8 cellular contexts compared by ENCODE assay signal in genomic region chr2:229273384-229274338, GRCh38. TPM values are rescaled to one million over a fixed set of nuclear protein-coding genes. Genes with fewer than 3 reads are reported as not detected.
DNase-seq lines count a peak whose midpoint lies in the region; ATAC-seq, FAIRE-seq and TF ChIP-seq lines count a peak whose summit lies in the region.

No MANE protein-coding gene starts in this region.

- intact Hi-C loops in CD14-positive monocyte (cut with micrococcal nuclease) = loop anchor here in 1 of 2 donors (10.0 kb wide), 1 partner anchor 61 kb away; no protein-coding TSS in a partner anchor

- H3K9me3 Mint-ChIP-seq in CD14-positive monocyte = peaks cover 0 to 20% (median 12%) of the 10 kb centered on the region in 7 donors
- H3K9me3 Mint-ChIP-seq in stimulated activated effector memory CD8-positive, alpha-beta T cell treated with anti-CD3 and anti-CD28 coated beads, Interleukin-12 subunit alpha, Interleukin-12 subunit beta, amount 100 ng/mL, for 72 hours = no peaks in the 10 kb centered on the region

- FAIRE-seq in GM19239 (lab: Jason Lieb, UNC) (peak; percentile 58), bronchial epithelial cell (lab: Jason Lieb, UNC) (peak; percentile 60), islet of Langerhans (lab: Jason Lieb, UNC) (peak; percentile 93)

- H3K4me3 ChIP-seq in bronchial epithelial cell (ENCODE audit: low read depth, low read length) = peak overlapping the region; percentile 9
- H3K4me3 ChIP-seq in stomach smooth muscle (ENCODE audit: low read length in 2 of 2) = peak overlapping the region; percentile 33 to 60

- TF ChIP-seq CTCF in CD14-positive monocyte (IDR thresholded peaks at IDR 0.05) = peak; percentile 87
- TF ChIP-seq CTCF in bronchial epithelial cell (IDR thresholded peaks at IDR 0.05; ENCODE audit: insufficient read depth, low read length, severe bottlenecking) = peak; percentile 85

- H3K4me3 Mint-ChIP-seq in CD14-positive monocyte = peak overlapping the region; percentile 59 to 68
- no peak overlapping the region for H3K4me3 Mint-ChIP-seq in stimulated activated effector memory CD8-positive, alpha-beta T cell treated with anti-CD3 and anti-CD28 coated beads, Interleukin-12 subunit alpha, Interleukin-12 subunit beta, amount 100 ng/mL, for 72 hours

- no peak overlapping the region for H3K27ac ChIP-seq in stomach smooth muscle (ENCODE audit: low read length)

- ATAC-seq in HG03520 (IDR thresholded peaks at IDR 0.05; ENCODE audit: unreplicated experiment) = peak; percentile 55
- no peak for ATAC-seq in stimulated activated effector memory CD8-positive, alpha-beta T cell treated with anti-CD3 and anti-CD28 coated beads, Interleukin-12 subunit alpha, Interleukin-12 subunit beta, amount 100 ng/mL, for 72 hours

- H3K27me3 ChIP-seq in bronchial epithelial cell (ENCODE audit: control insufficient read depth, insufficient read depth, low read length) (no peaks in the 10 kb centered on the region), stomach smooth muscle (ENCODE audit: control insufficient read depth in 1 of 2, insufficient read depth in 2 of 2, low read length in 2 of 2) (no peaks in the 10 kb centered on the region)

- H3K27me3 Mint-ChIP-seq in CD14-positive monocyte (ENCODE audit: low read depth in 3 of 3) = peaks cover 41 to 59% (median 49%) of the 10 kb centered on the region in 3 donors

- no peaks in the 10 kb centered on the region for H3K9me3 ChIP-seq in stomach smooth muscle (ENCODE audit: control insufficient read depth in 2 of 2, low read length in 2 of 2)

- H3K36me3 ChIP-seq in bronchial epithelial cell (ENCODE audit: control insufficient read depth, insufficient read depth, low read length) = no peaks in the 10 kb centered on the region
- H3K36me3 ChIP-seq in stomach smooth muscle (ENCODE audit: control insufficient read depth in 2 of 2, insufficient read depth in 2 of 2, low read length in 2 of 2) = no peaks in the 10 kb centered on the region

- no peak for DNase-seq in CD14-positive monocyte (ENCODE audit: low spot score)
- peak; percentile 33 for DNase-seq in GM19239 (ENCODE audit: insufficient read length, low spot score)
- peak; percentile 7 for DNase-seq in NCI-H524 treated with DMSO at 0.1 percent for 48 hours (lab: John Stamatoyannopoulos, UW)
- DNase-seq in bronchial epithelial cell (ENCODE audit: low read depth) = peak; percentile 79
- DNase-seq in stimulated activated effector memory CD8-positive, alpha-beta T cell treated with anti-CD3 and anti-CD28 coated beads, Interleukin-12 subunit alpha, Interleukin-12 subunit beta, amount 100 ng/mL, for 72 hours (ENCODE audit: low spot score in 2 of 2) = no peak

- H3K4me1 Mint-ChIP-seq in CD14-positive monocyte = peaks cover 42% of the 10 kb centered on the region
- H3K4me1 Mint-ChIP-seq in stimulated activated effector memory CD8-positive, alpha-beta T cell treated with anti-CD3 and anti-CD28 coated beads, Interleukin-12 subunit alpha, Interleukin-12 subunit beta, amount 100 ng/mL, for 72 hours = no peaks in the 10 kb centered on the region

- peak overlapping the region in 2 of 7 donors; percentile 9 to 40 for H3K27ac Mint-ChIP-seq in CD14-positive monocyte
- no peak overlapping the region for H3K27ac Mint-ChIP-seq in stimulated activated effector memory CD8-positive, alpha-beta T cell treated with anti-CD3 and anti-CD28 coated beads, Interleukin-12 subunit alpha, Interleukin-12 subunit beta, amount 100 ng/mL, for 72 hours

- H3K4me1 ChIP-seq in stomach smooth muscle (ENCODE audit: control insufficient read depth, insufficient read depth, low read length) = peaks cover 14% of the 10 kb centered on the region

- H3K36me3 Mint-ChIP-seq in CD14-positive monocyte = peaks cover 25 to 34% of the 10 kb centered on the region in 2 donors
- H3K36me3 Mint-ChIP-seq in stimulated activated effector memory CD8-positive, alpha-beta T cell treated with anti-CD3 and anti-CD28 coated beads, Interleukin-12 subunit alpha, Interleukin-12 subunit beta, amount 100 ng/mL, for 72 hours = no peaks in the 10 kb centered on the region

- no peak overlapping the region for H3K9ac ChIP-seq in stomach smooth muscle (ENCODE audit: low read length in 2 of 2)

RNA-seq across cellular contexts. Expression of gene PID1, which starts 2.6 kb away (rescaled TPM):
- polyA plus RNA-seq in CD14-positive monocyte = 100 to 1,000 TPM in 1 of 2 donors, 10 to 100 TPM in 1; 61.8 to 117 TPM
- total RNA-seq in bronchial epithelial cell = 3.2 and 9.5 TPM in 2 replicates

Comparison
In these comparisons a context has a peak if more than half of its experiments do, and no peak if none do; other contexts are left out.
1. DNase-seq: peak in GM19239 (single experiment), NCI-H524 treated with DMSO at 0.1 percent for 48 hours (single experiment) and bronchial epithelial cell (single experiment); none in CD14-positive monocyte (single experiment) and stimulated activated effector memory CD8-positive, alpha-beta T cell treated with anti-CD3 and anti-CD28 coated beads, Interleukin-12 subunit alpha, Interleukin-12 subunit beta, amount 100 ng/mL, for 72 hours (0 of 2).